In the genomic region with DNA sequence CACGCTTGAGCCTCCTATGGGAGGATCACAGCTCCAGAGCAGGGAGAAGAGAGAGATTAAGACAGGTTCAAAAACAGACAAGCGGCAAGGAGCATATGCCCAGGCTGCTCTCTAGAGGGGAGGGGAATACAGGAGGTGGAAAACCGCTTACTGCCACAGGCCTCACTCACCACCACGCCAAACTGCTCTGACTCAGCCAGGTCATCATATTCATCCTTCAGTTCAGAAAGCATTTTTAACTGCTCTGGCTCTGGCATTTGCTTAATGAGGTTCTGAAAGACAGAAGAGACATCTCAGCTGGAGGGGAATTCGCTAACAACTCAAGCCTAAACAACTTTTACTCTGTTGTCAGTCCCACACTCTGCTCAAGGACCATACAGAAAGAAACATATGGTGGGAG, we compare ENCODE assay signal across 8 cellular contexts. TPM values are rescaled to one million over a fixed set of nuclear protein-coding genes. Genes with fewer than 3 reads are reported as not detected.
DNase-seq lines count a peak whose midpoint lies in the region; ATAC-seq, FAIRE-seq and TF ChIP-seq lines count a peak whose summit lies in the region.

No MANE protein-coding gene starts in this region.

- no peaks in the 10 kb centered on the region for H3K36me3 ChIP-seq in pancreas

- H3K9me3 ChIP-seq in pancreas: no peaks in the 10 kb centered on the region
- H3K9me3 ChIP-seq in CD4-positive, alpha-beta T cell (ENCODE audit: control insufficient read depth, low read length): no peaks in the 10 kb centered on the region

- H3K36me3 Mint-ChIP-seq in CD4-positive, alpha-beta T cell (ENCODE audit: low read depth): peaks cover 3% of the 10 kb centered on the region

- no peak overlapping the region for H3K4me3 Mint-ChIP-seq in CD4-positive, alpha-beta T cell

- TF ChIP-seq CTCF in choroid plexus epithelial cell (conservative IDR thresholded peaks at IDR 0.05; ENCODE audit: low read depth, low read length) (no peak), pancreas (IDR thresholded peaks at IDR 0.05) (no peak)
- TF ChIP-seq CTCF in CD4-positive, alpha-beta T cell (IDR thresholded peaks at IDR 0.05): no peak

- POLR2A ChIA-PET in CD4-positive, alpha-beta T cell (lab: Charles Lee): interaction anchor here (1.1 kb wide), 1 partner anchor 1001 kb away, joined by 3 read pairs; no protein-coding TSS in a partner anchor

- no peak overlapping the region for H3K4me3 ChIP-seq in choroid plexus epithelial cell (ENCODE audit: low read depth, low read length)
- no peak overlapping the region for H3K4me3 ChIP-seq in pancreas

- H3K27me3 Mint-ChIP-seq in CD4-positive, alpha-beta T cell: no peaks in the 10 kb centered on the region

- FAIRE-seq in pancreas (lab: Jason Lieb, UNC): no peak

- H3K9me3 Mint-ChIP-seq in CD4-positive, alpha-beta T cell: no peaks in the 10 kb centered on the region

- 65% methylated on average over 5 of the region's 5 CpGs for WGBS in pancreas, 2 donors

- peak; percentile 82 for DNase-seq in choroid plexus epithelial cell (ENCODE audit: low read depth)
- peak in 1 of 6 donors; percentile 27 for DNase-seq in pancreas
- no peak for DNase-seq in CD1c-positive myeloid dendritic cell (ENCODE audit: extremely low spot score)
- DNase-seq in NOMO-1 treated with DMSO at 0.1 percent for 48 hours (lab: John Stamatoyannopoulos, UW; ENCODE audit: unreplicated experiment): no peak
- DNase-seq in NCI-H1694 (lab: John Stamatoyannopoulos, UW): no peak
- DNase-seq in CD4-positive, alpha-beta T cell: no peak

- H3K27me3 ChIP-seq in pancreas: no peaks in the 10 kb centered on the region
- H3K27me3 ChIP-seq in CD4-positive, alpha-beta T cell (ENCODE audit: control insufficient read depth, insufficient read depth, low read length): no peaks in the 10 kb centered on the region

- H3K27ac Mint-ChIP-seq in CD4-positive, alpha-beta T cell: no peak overlapping the region

- peaks cover 12% of the 10 kb centered on the region for H3K4me1 Mint-ChIP-seq in CD4-positive, alpha-beta T cell (ENCODE audit: low read depth)

- intact Hi-C loops in pancreas (cut with DNase I): loop anchor here in 1 of 3 donors (10.0 kb wide), 1 partner anchor 114 kb away; a partner anchor contains a TSS
- intact Hi-C loops in CD4-positive, alpha-beta T cell (cut with DNase I, micrococcal nuclease): loop anchor here in 1 of 2 experiments (10.0 kb wide), 1 partner anchor 444 kb away; no protein-coding TSS in a partner anchor

- CTCF ChIA-PET in CD4-positive, alpha-beta T cell (lab: Charles Lee): interaction anchor here (1.2 to 1.9 kb wide), 2 partner anchors 29 to 35 kb away, joined by 4 to 7 read pairs; no protein-coding TSS in a partner anchor

- peak overlapping the region; percentile 38 to 90 (median 60) for H3K27ac ChIP-seq in pancreas
- H3K27ac ChIP-seq in CD4-positive, alpha-beta T cell (ENCODE audit: low read depth, low read length): no peak overlapping the region

- ATAC-seq in GM18498 (IDR thresholded peaks at IDR 0.05; ENCODE audit: unreplicated experiment) (peak; percentile 44), HG02870 (IDR thresholded peaks at IDR 0.05; ENCODE audit: unreplicated experiment) (peak; percentile 64), pancreas (peak in 3 of 4 donors; percentile 35 to 41 (median 39))
- no peak for ATAC-seq in CD4-positive, alpha-beta T cell (ENCODE audit: poor library complexity)

- H3K4me1 ChIP-seq in pancreas: peaks cover 23 to 31% (median 27%) of the 10 kb centered on the region in 3 donors

RNA-seq across cellular contexts. Expression of a gene that starts 40.1 kb away (rescaled TPM):
- under 1 TPM; 0.17 to 0.98 (median 0.76) TPM for total RNA-seq in pancreas
- polyA plus RNA-seq in pancreas: under 1 TPM; 0.09 to 0.61 TPM
- total RNA-seq in CD4-positive, alpha-beta T cell: not detected

RNA-seq across cellular contexts. Expression of a gene that starts 44.2 kb away (rescaled TPM):
- 1 to 10 TPM in 3 of 6 donors, under 1 TPM in 3; 0.41 to 1.4 (median 0.91) TPM for total RNA-seq in pancreas
- polyA plus RNA-seq in pancreas: under 1 TPM; 0.35 to 0.65 TPM
- total RNA-seq in CD4-positive, alpha-beta T cell: not detected

RNA-seq across cellular contexts. Expression of a gene that starts 53.2 kb away (rescaled TPM):
- total RNA-seq in pancreas: 10 to 100 TPM in 5 of 6 donors, 1 to 10 TPM in 1; 9.1 to 25.3 (median 16.7) TPM
- polyA plus RNA-seq in pancreas: 10 to 100 TPM; 20.0 to 23.1 TPM
- not detected for total RNA-seq in CD4-positive, alpha-beta T cell

Comparison
In these comparisons a context has a peak if more than half of its experiments do, and no peak if none do; other contexts are left out.
1. RNA of a gene that starts 53.2 kb away (total RNA-seq): 9.1 to 25.3 TPM in pancreas; not detected in CD4-positive, alpha-beta T cell; every median in the first group is over 10 times any median in the second.